Comparison of ENCODE assay signal across 8 cellular contexts in the genomic region with DNA sequence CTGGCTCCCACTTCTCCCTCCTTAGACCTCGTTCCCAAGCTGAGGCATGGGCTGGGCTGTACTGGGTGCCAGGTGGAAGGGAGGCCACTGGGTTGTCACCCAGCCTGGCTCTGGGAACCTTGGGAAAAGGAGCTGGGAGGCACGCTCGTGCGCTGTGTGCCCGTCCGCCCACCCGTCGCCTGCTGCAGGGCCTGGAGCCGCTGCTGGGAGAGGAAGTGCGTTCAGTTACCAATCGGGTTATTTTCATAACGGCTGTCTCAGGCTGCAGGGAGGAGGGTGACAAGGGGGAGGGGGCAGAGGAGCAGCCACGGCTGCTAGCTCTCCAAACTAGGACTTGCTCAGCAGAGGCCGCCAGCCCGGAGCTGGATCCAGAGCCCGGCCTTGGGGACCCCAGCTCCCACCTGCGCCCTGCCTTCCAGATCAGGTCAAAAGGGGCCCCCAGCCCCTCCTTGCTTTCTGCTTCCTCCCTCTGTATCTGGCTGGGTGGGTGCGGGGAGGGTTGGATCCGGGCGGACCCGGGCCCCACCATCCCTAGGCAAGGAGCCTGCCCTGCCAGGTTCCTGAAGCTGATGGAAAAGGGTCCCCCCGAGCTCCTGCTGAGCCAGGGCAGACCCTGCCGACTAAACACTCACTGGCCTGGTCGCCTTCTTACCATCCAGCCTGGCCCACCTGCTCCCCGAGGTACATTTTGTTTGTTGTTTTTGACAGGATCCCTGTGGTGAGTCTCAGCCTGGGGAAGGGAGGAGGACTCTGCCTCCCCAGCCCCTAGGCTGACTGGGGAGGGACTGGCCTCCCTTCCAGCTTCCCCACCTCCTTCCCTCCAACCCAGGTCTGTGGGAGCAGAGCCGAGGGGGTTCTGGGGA. TPM values are rescaled to one million over a fixed set of nuclear protein-coding genes. Genes with fewer than 3 reads are reported as not detected.
A peak's percentile ranks its signal among the peaks of the same experiment; 100 is the strongest.
DNase-seq lines count a peak whose midpoint lies in the region; ATAC-seq, FAIRE-seq and TF ChIP-seq lines count a peak whose summit lies in the region.

No MANE protein-coding gene starts in this region.

- peak overlapping the region; percentile 84 for H3K4me3 Mint-ChIP-seq in CD4-positive, alpha-beta T cell
- H3K4me3 Mint-ChIP-seq in T-helper 2 cell treated with Interferon-gamma antibody and Interleukin-4, amounts not matched to agents 5 μg/mL and 100 μg/mL, for 36 hours: peak overlapping the region; percentile 85
- peak overlapping the region; percentile 74 for H3K4me3 Mint-ChIP-seq in memory B cell
- H3K4me3 Mint-ChIP-seq in stimulated activated memory B cell treated with anti-CD40 and anti-IgM and Interleukin-4, amounts not matched to agents 10 μg/mL and 1 μg/mL and 100 μg/mL, for 72 hours: peak overlapping the region; percentile 72
- H3K4me3 Mint-ChIP-seq in Calu3 (ENCODE audit: low read depth, unreplicated experiment): no peak overlapping the region

- no peaks in the 10 kb centered on the region for H3K9me3 ChIP-seq in CD4-positive, alpha-beta T cell (ENCODE audit: control insufficient read depth, low read length)

- DNase-seq in CD4-positive, alpha-beta T cell: peak; percentile 47 to 71 (median 61)
- DNase-seq in HTR-8/SVneo (ENCODE audit: insufficient read length, low spot score) (no peak), cardiac fibroblast (ENCODE audit: low read depth in 2 of 2) (peak; percentile 55 to 65), memory B cell (ENCODE audit: low spot score in 2 of 2) (peak in 1 of 2 donors; percentile 49), Calu3 (no peak)
- DNase-seq in T-helper 2 cell treated with Interferon-gamma antibody and Interleukin-4, amounts not matched to agents 5 μg/mL and 100 μg/mL, for 36 hours (ENCODE audit: low spot score): peak; percentile 69

- peak overlapping the region; percentile 81 for H3K27ac ChIP-seq in CD4-positive, alpha-beta T cell (ENCODE audit: low read depth, low read length)

- CTCF ChIA-PET in CD4-positive, alpha-beta T cell (lab: Charles Lee): interaction anchor here (1.4 to 3.4 kb wide), 3 partner anchors 10 to 14 kb away, joined by 3 to 40 read pairs (median 6); a partner anchor contains a TSS
- CTCF ChIA-PET in Calu3 (lab: Charles Lee): interaction anchor here (1.0 to 2.1 kb wide), 3 partner anchors 9 to 30 kb away, joined by 4 to 7 read pairs (median 5); a partner anchor contains a TSS

- H3K36me3 Mint-ChIP-seq in CD4-positive, alpha-beta T cell (ENCODE audit: low read depth): peaks cover 28% of the 10 kb centered on the region
- peaks cover 3% of the 10 kb centered on the region for H3K36me3 Mint-ChIP-seq in T-helper 2 cell treated with Interferon-gamma antibody and Interleukin-4, amounts not matched to agents 5 μg/mL and 100 μg/mL, for 36 hours (ENCODE audit: low read depth)
- no peaks in the 10 kb centered on the region for H3K36me3 Mint-ChIP-seq in memory B cell
- peaks cover 10% of the 10 kb centered on the region for H3K36me3 Mint-ChIP-seq in stimulated activated memory B cell treated with anti-CD40 and anti-IgM and Interleukin-4, amounts not matched to agents 10 μg/mL and 1 μg/mL and 100 μg/mL, for 72 hours
- peaks cover 17% of the 10 kb centered on the region for H3K36me3 Mint-ChIP-seq in Calu3 (ENCODE audit: insufficient read depth, unreplicated experiment)

- H3K27ac Mint-ChIP-seq in CD4-positive, alpha-beta T cell: peak overlapping the region; percentile 91
- peak overlapping the region; percentile 77 for H3K27ac Mint-ChIP-seq in T-helper 2 cell treated with Interferon-gamma antibody and Interleukin-4, amounts not matched to agents 5 μg/mL and 100 μg/mL, for 36 hours
- peak overlapping the region; percentile 56 for H3K27ac Mint-ChIP-seq in memory B cell
- H3K27ac Mint-ChIP-seq in stimulated activated memory B cell treated with anti-CD40 and anti-IgM and Interleukin-4, amounts not matched to agents 10 μg/mL and 1 μg/mL and 100 μg/mL, for 72 hours: peak overlapping the region; percentile 80
- H3K27ac Mint-ChIP-seq in Calu3 (ENCODE audit: unreplicated experiment): no peak overlapping the region

- intact Hi-C loops in CD4-positive, alpha-beta T cell (cut with DNase I, micrococcal nuclease): loop anchor here (1.0 kb wide), 2 partner anchors 8 to 12 kb away; no protein-coding TSS in a partner anchor
- intact Hi-C loops in Calu3 (cut with micrococcal nuclease; ENCODE audit: unreplicated experiment): loop anchor here (5.0 kb wide), 1 partner anchor 119 kb away; no protein-coding TSS in a partner anchor

- no peaks in the 10 kb centered on the region for H3K27me3 Mint-ChIP-seq in CD4-positive, alpha-beta T cell
- no peaks in the 10 kb centered on the region for H3K27me3 Mint-ChIP-seq in T-helper 2 cell treated with Interferon-gamma antibody and Interleukin-4, amounts not matched to agents 5 μg/mL and 100 μg/mL, for 36 hours (ENCODE audit: low read depth)
- H3K27me3 Mint-ChIP-seq in memory B cell (no peaks in the 10 kb centered on the region), Calu3 (ENCODE audit: unreplicated experiment) (no peaks in the 10 kb centered on the region)
- no peaks in the 10 kb centered on the region for H3K27me3 Mint-ChIP-seq in stimulated activated memory B cell treated with anti-CD40 and anti-IgM and Interleukin-4, amounts not matched to agents 10 μg/mL and 1 μg/mL and 100 μg/mL, for 72 hours

- no TSS peak for BruUV-seq in Calu3 (replicated peaks; lab: Mats Ljungman, UMichigan)

- no peak for TF ChIP-seq CTCF in CD4-positive, alpha-beta T cell (IDR thresholded peaks at IDR 0.05)
- TF ChIP-seq CTCF in cardiac fibroblast (IDR thresholded peaks at IDR 0.05; ENCODE audit: low read depth, low read length): no peak
- TF ChIP-seq CTCF in Calu3 (IDR thresholded peaks at IDR 0.05; ENCODE audit: unreplicated experiment): no peak

- H3K4me3 ChIP-seq in cardiac fibroblast (replicated peaks in 1 of 2; ENCODE audit: low read depth in 2 of 2, low read length in 2 of 2): peak overlapping the region in 1 of 2 donors; percentile 18

- peak; percentile 72 for FAIRE-seq in HTR-8/SVneo (lab: Jason Lieb, UNC)

- ATAC-seq in CD4-positive, alpha-beta T cell (ENCODE audit: poor library complexity): peak; percentile 99
- peak; percentile 81 for ATAC-seq in GM19467 (IDR thresholded peaks at IDR 0.05; ENCODE audit: unreplicated experiment)
- peak; percentile 96 for ATAC-seq in memory B cell (ENCODE audit: low read depth)
- ATAC-seq in stimulated activated memory B cell treated with anti-CD40 and anti-IgM and Interleukin-4, amounts not matched to agents 10 μg/mL and 1 μg/mL and 100 μg/mL, for 72 hours: peak; percentile 80

- no peaks in the 10 kb centered on the region for H3K9me3 Mint-ChIP-seq in CD4-positive, alpha-beta T cell
- H3K9me3 Mint-ChIP-seq in T-helper 2 cell treated with Interferon-gamma antibody and Interleukin-4, amounts not matched to agents 5 μg/mL and 100 μg/mL, for 36 hours: no peaks in the 10 kb centered on the region
- H3K9me3 Mint-ChIP-seq in memory B cell: no peaks in the 10 kb centered on the region
- H3K9me3 Mint-ChIP-seq in stimulated activated memory B cell treated with anti-CD40 and anti-IgM and Interleukin-4, amounts not matched to agents 10 μg/mL and 1 μg/mL and 100 μg/mL, for 72 hours: no peaks in the 10 kb centered on the region
- H3K9me3 Mint-ChIP-seq in Calu3 (ENCODE audit: low read depth, unreplicated experiment): no peaks in the 10 kb centered on the region

- peaks cover 69% of the 10 kb centered on the region for H3K4me1 Mint-ChIP-seq in CD4-positive, alpha-beta T cell (ENCODE audit: low read depth)
- H3K4me1 Mint-ChIP-seq in T-helper 2 cell treated with Interferon-gamma antibody and Interleukin-4, amounts not matched to agents 5 μg/mL and 100 μg/mL, for 36 hours (ENCODE audit: low read depth): peaks cover 26% of the 10 kb centered on the region
- H3K4me1 Mint-ChIP-seq in memory B cell (peaks cover 23% of the 10 kb centered on the region), Calu3 (ENCODE audit: low read depth, unreplicated experiment) (peaks cover 41% of the 10 kb centered on the region)
- H3K4me1 Mint-ChIP-seq in stimulated activated memory B cell treated with anti-CD40 and anti-IgM and Interleukin-4, amounts not matched to agents 10 μg/mL and 1 μg/mL and 100 μg/mL, for 72 hours: peaks cover 32% of the 10 kb centered on the region

- POLR2A ChIA-PET in CD4-positive, alpha-beta T cell (lab: Charles Lee): interaction anchor here (1.0 to 2.7 kb wide), 7 partner anchors 9 to 66 kb away, joined by 3 to 26 read pairs (median 4); no protein-coding TSS in a partner anchor

- H3K27me3 ChIP-seq in CD4-positive, alpha-beta T cell (ENCODE audit: control insufficient read depth, insufficient read depth, low read length): no peaks in the 10 kb centered on the region

RNA-seq across cellular contexts. Expression of a gene that starts 14.3 kb away (rescaled TPM):
- 100 to 1,000 TPM; 159 to 166 TPM for total RNA-seq in CD4-positive, alpha-beta T cell
- total RNA-seq in Calu3 (2022): 38.0 and 40.2 TPM in 2 replicates

RNA-seq across cellular contexts. Expression of a gene that starts 20.0 kb away (rescaled TPM):
- total RNA-seq in CD4-positive, alpha-beta T cell: 1 to 10 TPM; 5.5 to 6.5 TPM
- total RNA-seq in Calu3 (2022): 74.9 and 139 TPM in 2 replicates

RNA-seq across cellular contexts. Expression of a gene that starts 30.1 kb away (rescaled TPM):
- 1 to 10 TPM; 3.2 to 3.7 TPM for total RNA-seq in CD4-positive, alpha-beta T cell
- not detected in 2 replicates for total RNA-seq in Calu3 (2022)

Comparison
In these comparisons a context has a peak if more than half of its experiments do, and no peak if none do; other contexts are left out.
1. DNase-seq: peak in CD4-positive, alpha-beta T cell (10 of 10), T-helper 2 cell treated with Interferon-gamma antibody and Interleukin-4, amounts not matched to agents 5 μg/mL and 100 μg/mL, for 36 hours (single experiment) and cardiac fibroblast (2 of 2); none in HTR-8/SVneo (single experiment) and Calu3 (single experiment).
2. RNA of a gene that starts 20.0 kb away (total RNA-seq): 74.9 to 139 TPM in Calu3; 5.5 to 6.5 TPM in CD4-positive, alpha-beta T cell; every median in the first group is over 10 times any median in the second.
3. Peak in every context shown above with its lines, with median percentiles within 50 percentile points of each other: ATAC-seq.